ENCODE assay signal across 23 cellular contexts in the genomic region with DNA sequence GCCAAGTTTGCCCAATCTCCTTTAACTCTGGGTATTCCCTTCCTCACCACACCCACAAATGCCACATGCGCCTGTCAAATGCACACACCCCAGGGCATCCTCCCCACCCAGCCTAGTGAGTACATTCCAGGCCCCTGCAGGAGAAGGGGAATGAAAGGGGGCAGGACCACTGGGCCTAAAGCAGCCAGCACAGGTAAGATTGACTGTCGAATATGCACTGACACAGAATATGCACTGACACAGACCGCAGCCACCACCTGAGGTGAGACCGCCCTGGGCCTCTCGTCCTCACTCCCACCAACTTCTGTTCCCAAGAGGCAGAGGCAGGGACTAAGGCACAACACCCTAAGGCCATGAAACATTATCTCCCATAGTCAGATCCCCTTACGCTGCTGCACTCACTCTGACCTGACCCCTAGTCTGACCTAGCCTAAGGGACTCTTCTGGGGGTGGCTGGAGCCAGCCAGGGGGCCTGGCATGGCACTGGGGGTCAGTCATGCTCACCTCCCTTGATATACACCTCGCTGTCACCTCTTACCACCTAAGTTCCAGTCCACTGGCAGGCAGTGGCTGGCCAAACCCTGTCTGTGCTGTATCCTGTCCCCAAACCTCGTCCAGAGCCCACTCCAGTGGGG. TPM values are rescaled to one million over a fixed set of nuclear protein-coding genes. Genes with fewer than 3 reads are reported as not detected.
"Had no signal": no experiment of that assay in that cellular context is flagged by ENCODE, and none has a peak within 500 bp of the region (broad histone marks: within the 10 kb centered on the region; RNA-seq: fewer than 3 reads in every experiment).

No MANE protein-coding gene starts in this region.

- H3K4me3 Mint-ChIP-seq: activated CD4-positive, alpha-beta memory T cell treated with anti-CD3 and anti-CD28 coated beads, Interleukin-2, amount 10 ng/mL, durations not matched to agents 7 days and 5 days; activated CD4-positive, alpha-beta T cell treated with anti-CD3 and anti-CD28 coated beads, Interleukin-2, amount 10 ng/mL, durations not matched to agents 24 days and 14 days; activated naive CD8-positive, alpha-beta T cell treated with anti-CD3 and anti-CD28 coated beads, Interleukin-2, amount 50 U/mL, for 24 hours; activated T-helper 1 cell treated with anti-CD3 and anti-CD28 coated beads, Interleukin-12 subunit alpha, Interleukin-12 subunit beta, Interleukin-2, Interleukin-4 antibody, amounts not matched to agents 30 ng/mL and 10 ng/mL and 1 ng/mL, durations not matched to agents 14 hours and 24 hours and 36 hours; brain; dendritic cell treated with granulocyte-macrophage colony-stimulating factor and Interleukin-4, amounts not matched to agents 40 ng/mL and 50 ng/mL, for 4 days; immature natural killer cell; nephron; T-helper 1 cell treated with Interleukin-12 subunit alpha and Interleukin-12 subunit beta and Interleukin-4 antibody, amounts not matched to agents 30 μg/mL and 1 μg/mL, for 36 hours had no signal

- ATAC-seq: activated naive CD8-positive, alpha-beta T cell treated with anti-CD3 and anti-CD28 coated beads, Interleukin-2, amount 50 U/mL, for 24 hours; left lung; sciatic nerve had no signal

- H3K9me3 ChIP-seq: left lung, thoracic aorta, upper lobe of left lung had no signal

- H3K27me3 Mint-ChIP-seq: activated CD4-positive, alpha-beta memory T cell treated with anti-CD3 and anti-CD28 coated beads, Interleukin-2, amount 10 ng/mL, durations not matched to agents 7 days and 5 days; activated CD4-positive, alpha-beta T cell treated with anti-CD3 and anti-CD28 coated beads, Interleukin-2, amount 10 ng/mL, durations not matched to agents 24 days and 14 days; brain; dendritic cell treated with granulocyte-macrophage colony-stimulating factor and Interleukin-4, amounts not matched to agents 40 ng/mL and 50 ng/mL, for 4 days had no signal

- H3K4me2 ChIP-seq: smooth muscle cell had no signal

- H3K27ac Mint-ChIP-seq: activated CD4-positive, alpha-beta memory T cell treated with anti-CD3 and anti-CD28 coated beads, Interleukin-2, amount 10 ng/mL, durations not matched to agents 7 days and 5 days; activated CD4-positive, alpha-beta T cell treated with anti-CD3 and anti-CD28 coated beads, Interleukin-2, amount 10 ng/mL, durations not matched to agents 24 days and 14 days; activated naive CD8-positive, alpha-beta T cell treated with anti-CD3 and anti-CD28 coated beads, Interleukin-2, amount 50 U/mL, for 24 hours; activated T-helper 1 cell treated with anti-CD3 and anti-CD28 coated beads, Interleukin-12 subunit alpha, Interleukin-12 subunit beta, Interleukin-2, Interleukin-4 antibody, amounts not matched to agents 30 ng/mL and 10 ng/mL and 1 ng/mL, durations not matched to agents 14 hours and 24 hours and 36 hours; brain; dendritic cell treated with granulocyte-macrophage colony-stimulating factor and Interleukin-4, amounts not matched to agents 40 ng/mL and 50 ng/mL, for 4 days; immature natural killer cell; nephron; T-helper 1 cell treated with Interleukin-12 subunit alpha and Interleukin-12 subunit beta and Interleukin-4 antibody, amounts not matched to agents 30 μg/mL and 1 μg/mL, for 36 hours had no signal

- H3K4me1 ChIP-seq: left lung, upper lobe of left lung had no signal

- H3K36me3 ChIP-seq: left lung, thoracic aorta, upper lobe of left lung had no signal

- H3K36me3 Mint-ChIP-seq: immature natural killer cell had no signal

- H3K4me3 ChIP-seq: left lung, lung, smooth muscle cell, thoracic aorta, upper lobe of left lung had no signal

- H3K4me1 Mint-ChIP-seq: activated CD4-positive, alpha-beta memory T cell treated with anti-CD3 and anti-CD28 coated beads, Interleukin-2, amount 10 ng/mL, durations not matched to agents 7 days and 5 days; activated CD4-positive, alpha-beta T cell treated with anti-CD3 and anti-CD28 coated beads, Interleukin-2, amount 10 ng/mL, durations not matched to agents 24 days and 14 days; activated naive CD8-positive, alpha-beta T cell treated with anti-CD3 and anti-CD28 coated beads, Interleukin-2, amount 50 U/mL, for 24 hours; brain; immature natural killer cell; nephron had no signal

- H3K9me3 Mint-ChIP-seq: activated CD4-positive, alpha-beta memory T cell treated with anti-CD3 and anti-CD28 coated beads, Interleukin-2, amount 10 ng/mL, durations not matched to agents 7 days and 5 days; activated CD4-positive, alpha-beta T cell treated with anti-CD3 and anti-CD28 coated beads, Interleukin-2, amount 10 ng/mL, durations not matched to agents 24 days and 14 days; activated naive CD8-positive, alpha-beta T cell treated with anti-CD3 and anti-CD28 coated beads, Interleukin-2, amount 50 U/mL, for 24 hours; activated T-helper 1 cell treated with anti-CD3 and anti-CD28 coated beads, Interleukin-12 subunit alpha, Interleukin-12 subunit beta, Interleukin-2, Interleukin-4 antibody, amounts not matched to agents 30 ng/mL and 10 ng/mL and 1 ng/mL, durations not matched to agents 14 hours and 24 hours and 36 hours; brain; dendritic cell treated with granulocyte-macrophage colony-stimulating factor and Interleukin-4, amounts not matched to agents 40 ng/mL and 50 ng/mL, for 4 days; immature natural killer cell; nephron; T-helper 1 cell treated with Interleukin-12 subunit alpha and Interleukin-12 subunit beta and Interleukin-4 antibody, amounts not matched to agents 30 μg/mL and 1 μg/mL, for 36 hours had no signal

- DNase-seq: activated CD4-positive, alpha-beta memory T cell treated with anti-CD3 and anti-CD28 coated beads, Interleukin-2, amount 10 ng/mL, durations not matched to agents 7 days and 5 days; activated CD4-positive, alpha-beta T cell treated with anti-CD3 and anti-CD28 coated beads, Interleukin-2, amount 10 ng/mL, durations not matched to agents 24 days and 14 days; activated gamma-delta T cell; activated naive CD4-positive, alpha-beta T cell treated with anti-CD3 and anti-CD28 coated beads, Interleukin-2, amount 50 U/mL, for 16 hours; activated naive CD8-positive, alpha-beta T cell treated with anti-CD3 and anti-CD28 coated beads, Interleukin-2, amount 50 U/mL, for 24 hours; effector CD8-positive, alpha-beta T cell; foreskin melanocyte; immature natural killer cell; midbrain; occipital lobe; stimulated activated CD4-positive, alpha-beta T cell treated with anti-CD3 and anti-CD28 coated beads, Interleukin-15, amount 100 ng/mL, for 24 hours; stimulated activated naive CD4-positive, alpha-beta T cell; upper lobe of left lung had no signal

- H3K27me3 ChIP-seq: upper lobe of left lung had no signal

- H3K27ac ChIP-seq: left lung, thoracic aorta, upper lobe of left lung had no signal

RNA-seq across cellular contexts. Expression of gene AP3B2, which starts 10.8 kb away (rescaled TPM):
- total RNA-seq: activated CD4-positive, alpha-beta memory T cell treated with anti-CD3 and anti-CD28 coated beads, Interleukin-2, amount 10 ng/mL, durations not matched to agents 7 days and 5 days; activated CD4-positive, alpha-beta T cell treated with anti-CD3 and anti-CD28 coated beads, Interleukin-2, amount 10 ng/mL, durations not matched to agents 24 days and 14 days had no signal

RNA-seq across cellular contexts. Expression of gene CPEB1, which starts 51.7 kb away (rescaled TPM):
- total RNA-seq: activated CD4-positive, alpha-beta memory T cell treated with anti-CD3 and anti-CD28 coated beads, Interleukin-2, amount 10 ng/mL, durations not matched to agents 7 days and 5 days; activated CD4-positive, alpha-beta T cell treated with anti-CD3 and anti-CD28 coated beads, Interleukin-2, amount 10 ng/mL, durations not matched to agents 24 days and 14 days; activated T-helper 1 cell treated with anti-CD3 and anti-CD28 coated beads, Interleukin-12 subunit alpha, Interleukin-12 subunit beta, Interleukin-2, Interleukin-4 antibody, amounts not matched to agents 30 ng/mL and 10 ng/mL and 1 ng/mL, durations not matched to agents 14 hours and 24 hours and 36 hours had no signal
